Comparison of ENCODE assay signal across 26 cellular contexts in the genomic region with DNA sequence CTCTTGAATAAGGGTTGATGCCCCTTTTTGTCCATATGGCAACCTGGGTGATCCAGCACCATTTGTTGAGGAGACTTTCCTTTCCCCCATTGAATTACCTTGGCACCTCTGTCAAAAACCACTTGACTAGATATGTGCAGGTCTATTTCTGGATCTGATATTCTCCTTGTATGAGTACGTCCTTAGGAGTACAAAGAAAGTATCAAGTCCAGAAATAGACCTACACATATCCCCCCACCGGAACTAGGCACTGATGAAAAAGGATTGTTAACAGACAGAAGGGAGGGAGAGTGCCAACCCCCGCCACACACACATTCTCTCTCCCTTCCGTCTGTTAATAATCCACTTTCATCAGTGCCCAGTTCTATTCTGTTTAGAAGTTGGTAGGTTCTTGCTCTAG.
"Had no signal": no experiment of that assay in that cellular context is flagged by ENCODE, and none has a peak within 500 bp of the region (broad histone marks: within the 10 kb centered on the region; RNA-seq: fewer than 3 reads in every experiment).

No MANE protein-coding gene starts in this region.

- H3K4me3 Mint-ChIP-seq: endodermal cell; immature natural killer cell; naive thymus-derived CD8-positive, alpha-beta T cell; nephron progenitor cell; stimulated activated naive B cell treated with anti-CD40 and anti-IgM and Interleukin-4, amounts not matched to agents 10 μg/mL and 1 μg/mL and 100 μg/mL, for 72 hours; stimulated activated naive CD8-positive, alpha-beta T cell treated with anti-CD3 and anti-CD28 coated beads, Interleukin-15, Interleukin-2, amounts not matched to agents 100 ng/mL and 50 ng/mL, for 24 hours had no signal

- DNase-seq: dorsolateral prefrontal cortex; effector CD8-positive, alpha-beta T cell; endodermal cell; foreskin keratinocyte; hypothalamus; immature natural killer cell; islet precursor cell; left lung; lower lobe of right lung; naive thymus-derived CD8-positive, alpha-beta T cell; nephron progenitor cell; nucleus accumbens; right lobe of liver; small intestine; stimulated activated CD4-positive, alpha-beta T cell treated with anti-CD3 and anti-CD28 coated beads, Interleukin-15, amount 100 ng/mL, for 24 hours; stimulated activated CD4-positive, alpha-beta T cell treated with anti-CD3 and anti-CD28 coated beads, Interleukin-2, amount 100 ng/mL, for 48 hours; stimulated activated naive B cell treated with anti-CD40 and anti-IgM and Interleukin-4, amounts not matched to agents 10 μg/mL and 1 μg/mL and 100 μg/mL, for 72 hours; upper lobe of right lung; uterus had no signal

- H3K4me1 Mint-ChIP-seq: endodermal cell; immature natural killer cell; nephron progenitor cell; stimulated activated naive B cell treated with anti-CD40 and anti-IgM and Interleukin-4, amounts not matched to agents 10 μg/mL and 1 μg/mL and 100 μg/mL, for 72 hours had no signal

- H3K27ac Mint-ChIP-seq: endodermal cell; immature natural killer cell; naive thymus-derived CD8-positive, alpha-beta T cell; nephron progenitor cell; stimulated activated naive B cell treated with anti-CD40 and anti-IgM and Interleukin-4, amounts not matched to agents 10 μg/mL and 1 μg/mL and 100 μg/mL, for 72 hours; stimulated activated naive CD8-positive, alpha-beta T cell treated with anti-CD3 and anti-CD28 coated beads, Interleukin-15, Interleukin-2, amounts not matched to agents 100 ng/mL and 50 ng/mL, for 24 hours had no signal

- H3K27me3 ChIP-seq: esophagus muscularis mucosa, left lung, tibial nerve, upper lobe of right lung, uterus had no signal

- ATAC-seq: foreskin keratinocyte; gastroesophageal sphincter; left lung; lower lobe of right lung; naive thymus-derived CD8-positive, alpha-beta T cell; right lobe of liver; stimulated activated naive B cell treated with anti-CD40 and anti-IgM and Interleukin-4, amounts not matched to agents 10 μg/mL and 1 μg/mL and 100 μg/mL, for 72 hours; upper lobe of right lung had no signal

- H3K9me3 Mint-ChIP-seq: endodermal cell; immature natural killer cell; naive thymus-derived CD8-positive, alpha-beta T cell; nephron progenitor cell; stimulated activated naive B cell treated with anti-CD40 and anti-IgM and Interleukin-4, amounts not matched to agents 10 μg/mL and 1 μg/mL and 100 μg/mL, for 72 hours; stimulated activated naive CD8-positive, alpha-beta T cell treated with anti-CD3 and anti-CD28 coated beads, Interleukin-15, Interleukin-2, amounts not matched to agents 100 ng/mL and 50 ng/mL, for 24 hours had no signal

- H3K4me1 ChIP-seq: foreskin keratinocyte, gastroesophageal sphincter, left lung, lower lobe of right lung, prostate gland, right lobe of liver, tibial nerve, upper lobe of right lung, uterus had no signal

- H3K27ac ChIP-seq: dorsolateral prefrontal cortex, epithelial cell of prostate, esophagus muscularis mucosa, foreskin keratinocyte, gastroesophageal sphincter, left lung, lower lobe of right lung, prostate gland, right lobe of liver, thoracic aorta, tibial nerve, upper lobe of right lung, uterus had no signal

- H3K9me3 ChIP-seq: esophagus muscularis mucosa, gastroesophageal sphincter, left lung, lower lobe of right lung, prostate gland, right lobe of liver, thoracic aorta, tibial nerve, upper lobe of right lung, uterus had no signal

- H3K36me3 ChIP-seq: esophagus muscularis mucosa, gastroesophageal sphincter, left lung, lower lobe of right lung, prostate gland, right lobe of liver, thoracic aorta, tibial nerve, upper lobe of right lung, uterus had no signal

- H3K36me3 Mint-ChIP-seq: immature natural killer cell; naive thymus-derived CD8-positive, alpha-beta T cell; stimulated activated naive B cell treated with anti-CD40 and anti-IgM and Interleukin-4, amounts not matched to agents 10 μg/mL and 1 μg/mL and 100 μg/mL, for 72 hours had no signal

- H3K4me3 ChIP-seq: dorsolateral prefrontal cortex, esophagus muscularis mucosa, gastroesophageal sphincter, left lung, lower lobe of right lung, prostate gland, right lobe of liver, thoracic aorta, tibial nerve, upper lobe of right lung, uterus had no signal
